8 cellular contexts compared by ENCODE assay signal in genomic region chr12:130879212-130879686, GRCh38. TPM values are rescaled to one million over a fixed set of nuclear protein-coding genes. Genes with fewer than 3 reads are reported as not detected.
A peak's percentile ranks its signal among the peaks of the same experiment; 100 is the strongest.
DNase-seq lines count a peak whose midpoint lies in the region; TF ChIP-seq lines count a peak whose summit lies in the region.

No MANE protein-coding gene starts in this region.

- peak overlapping the region; percentile 61 for H3K27ac Mint-ChIP-seq in neural progenitor cell

- peaks cover 7% of the 10 kb centered on the region for H3K4me1 ChIP-seq in neural progenitor cell

- peaks cover 26% of the 10 kb centered on the region for H3K4me1 Mint-ChIP-seq in neural progenitor cell

- no peak overlapping the region for H3K27ac ChIP-seq in neural progenitor cell

- H3K4me3 ChIP-seq in H7 (ENCODE audit: insufficient read depth, low read depth, low read length) (no peak overlapping the region), neural progenitor cell (no peak overlapping the region)

- peaks cover 24% of the 10 kb centered on the region for H3K36me3 Mint-ChIP-seq in neural progenitor cell

- peaks cover 57% of the 10 kb centered on the region for H3F3A ChIP-seq in neural progenitor cell (ENCODE audit: low read depth)

- peaks cover 23% of the 10 kb centered on the region for H3K36me3 ChIP-seq in H7 (replicated peaks; ENCODE audit: control insufficient read depth, insufficient read depth, low read length)
- peaks cover 21% of the 10 kb centered on the region for H3K36me3 ChIP-seq in neural progenitor cell

- H3K4me2 ChIP-seq in neural progenitor cell = no peak overlapping the region

- TF ChIP-seq CTCF in neural progenitor cell (IDR thresholded peaks at IDR 0.05) = no peak

- peak; percentile 60 for DNase-seq in activated CD8-positive, alpha-beta memory T cell treated with anti-CD3 and anti-CD28 coated beads, Interleukin-2, amount 50 U/mL, for 48 hours
- DNase-seq in activated CD8-positive, alpha-beta memory T cell treated with anti-CD3 and anti-CD28 coated beads for 24 hours = no peak
- peak; percentile 46 for DNase-seq in H7
- peak; percentile 59 for DNase-seq in MV-4-11 (lab: John Stamatoyannopoulos, UW)
- no peak for DNase-seq in neural progenitor cell (ENCODE audit: low spot score)
- no peak for DNase-seq in SW 1271 (lab: John Stamatoyannopoulos, UW)
- no peak for DNase-seq in NCI-H2081 (lab: John Stamatoyannopoulos, UW)
- DNase-seq in KG1 (lab: John Stamatoyannopoulos, UW) = no peak

- no peaks in the 10 kb centered on the region for H3K9me3 Mint-ChIP-seq in neural progenitor cell

- H3K4me3 Mint-ChIP-seq in neural progenitor cell = no peak overlapping the region

- no peaks in the 10 kb centered on the region for H3K9me3 ChIP-seq in neural progenitor cell (ENCODE audit: low read depth)

- peaks cover 25% of the 10 kb centered on the region for H3K79me2 ChIP-seq in neural progenitor cell (ENCODE audit: low read depth)

- H2AFZ ChIP-seq in neural progenitor cell (replicated peaks) = no peak overlapping the region

- H4K20me1 ChIP-seq in neural progenitor cell (ENCODE audit: low read depth) = peaks cover 54% of the 10 kb centered on the region

- no peaks in the 10 kb centered on the region for H3K27me3 ChIP-seq in H7 (ENCODE audit: control insufficient read depth, insufficient read depth, low read length)
- H3K27me3 ChIP-seq in neural progenitor cell = no peaks in the 10 kb centered on the region

- no peak overlapping the region for H3K9ac ChIP-seq in neural progenitor cell

- peaks cover 8% of the 10 kb centered on the region for H3K27me3 Mint-ChIP-seq in neural progenitor cell (ENCODE audit: insufficient read depth, low read depth)

RNA-seq across cellular contexts. Expression of gene RAN, which starts 7.4 kb away (rescaled TPM):
- 1,191 and 1,396 TPM in 2 replicates for total RNA-seq in H7 (2014; rRNA removed; shearing (Covaris generic))
- total RNA-seq in neural progenitor cell (ENCODE audit: low replicate concordance) = 699 and 1,370 TPM in 2 replicates

RNA-seq across cellular contexts. Expression of gene STX2, which starts 40.2 kb away (rescaled TPM):
- 19.3 and 24.9 TPM in 2 replicates for total RNA-seq in H7 (2014; rRNA removed; shearing (Covaris generic))
- 36.7 and 44.0 TPM in 2 replicates for total RNA-seq in neural progenitor cell (ENCODE audit: low replicate concordance)

Comparison
In these comparisons a context has a peak if more than half of its experiments do, and no peak if none do; other contexts are left out.
1. DNase-seq: peak in activated CD8-positive, alpha-beta memory T cell treated with anti-CD3 and anti-CD28 coated beads, Interleukin-2, amount 50 U/mL, for 48 hours (single experiment), H7 (single experiment) and MV-4-11 (single experiment); none in activated CD8-positive, alpha-beta memory T cell treated with anti-CD3 and anti-CD28 coated beads for 24 hours (single experiment), neural progenitor cell (single experiment), SW 1271 (0 of 2), NCI-H2081 (0 of 2) and KG1 (single experiment).